Comparison of ENCODE assay signal across 1 cellular context in genomic region chr4:119300072-119300387, GRCh38.
A peak's percentile ranks its signal among the peaks of the same experiment; 100 is the strongest.
TF ChIP-seq lines count a peak whose summit lies in the region.

No MANE protein-coding gene starts in this region.

TF ChIP-seq in HepG2, 621 proteins besides CTCF, POLR2A, EP300 and RAD21 (continues in another document):
- TF ChIP-seq LRRFIP1 (CRISPR knock-in tag; conservative IDR thresholded peaks at IDR 0.05) (no peak), ESRRA (CRISPR knock-in tag; IDR thresholded peaks at IDR 0.05; ENCODE audit: low read depth) (no peak), GATAD1 (CRISPR knock-in tag; IDR thresholded peaks at IDR 0.05) (no peak), SAP130 (CRISPR knock-in tag; IDR thresholded peaks at IDR 0.05; ENCODE audit: low read depth) (no peak), NR2F1 (CRISPR knock-in tag; IDR thresholded peaks at IDR 0.05) (no peak), NFIC (IDR thresholded peaks at IDR 0.05; ENCODE audit: low read length) (0 out of 2 replicates have a peak, but pooled peaks have one; percentile 9), RELA (CRISPR knock-in tag; IDR thresholded peaks at IDR 0.05) (no peak), NFYC (CRISPR knock-in tag; IDR thresholded peaks at IDR 0.05) (no peak), SP140L (CRISPR knock-in tag; IDR thresholded peaks at IDR 0.05; ENCODE audit: borderline replicate concordance) (no peak), FOSL1 (CRISPR knock-in tag; IDR thresholded peaks at IDR 0.05; ENCODE audit: borderline replicate concordance) (no peak), NR2C2 (CRISPR knock-in tag; IDR thresholded peaks at IDR 0.05; ENCODE audit: borderline replicate concordance) (no peak), PRMT3 (CRISPR knock-in tag; IDR thresholded peaks at IDR 0.05; ENCODE audit: borderline replicate concordance, low read depth) (no peak), DNMT3B (CRISPR knock-in tag; conservative IDR thresholded peaks at IDR 0.05) (no peak), ATF5 (CRISPR knock-in tag; IDR thresholded peaks at IDR 0.05; ENCODE audit: low read depth) (0 out of 2 replicates have a peak, but pooled peaks have one; percentile 4), ZNF646 (CRISPR knock-in tag; IDR thresholded peaks at IDR 0.05) (no peak), IRF1 (CRISPR knock-in tag; IDR thresholded peaks at IDR 0.05; ENCODE audit: low read depth) (no peak), ZNF501 (CRISPR knock-in tag; IDR thresholded peaks at IDR 0.05) (no peak), KDM5A (IDR thresholded peaks at IDR 0.05; ENCODE audit: borderline replicate concordance, low read length) (peak; percentile 71; the same call in 1 of the 2 replicates), ZNF382 (CRISPR knock-in tag; IDR thresholded peaks at IDR 0.05; ENCODE audit: borderline replicate concordance) (no peak), ZNF281 (CRISPR knock-in tag; IDR thresholded peaks at IDR 0.05; ENCODE audit: borderline replicate concordance) (no peak), KLF12 (CRISPR knock-in tag; IDR thresholded peaks at IDR 0.05; ENCODE audit: borderline replicate concordance) (no peak), ZNF207 (IDR thresholded peaks at IDR 0.05; ENCODE audit: borderline replicate concordance) (no peak), CBFB (CRISPR knock-in tag; IDR thresholded peaks at IDR 0.05) (no peak), ETV6 (CRISPR knock-in tag; conservative IDR thresholded peaks at IDR 0.05) (no peak), ZSCAN31 (CRISPR knock-in tag; IDR thresholded peaks at IDR 0.05; ENCODE audit: low read depth) (no peak), ZNF746 (CRISPR knock-in tag; IDR thresholded peaks at IDR 0.05) (no peak), ZNF547 (CRISPR knock-in tag; IDR thresholded peaks at IDR 0.05) (no peak), ATAD3A (CRISPR knock-in tag; IDR thresholded peaks at IDR 0.05) (no peak), ELF1 (CRISPR knock-in tag; IDR thresholded peaks at IDR 0.05) (no peak), HOXA3 (CRISPR knock-in tag; IDR thresholded peaks at IDR 0.05) (no peak), SKI (IDR thresholded peaks at IDR 0.05; ENCODE audit: partially characterized antibody) (no peak)
- TF ChIP-seq, protein P1, sequence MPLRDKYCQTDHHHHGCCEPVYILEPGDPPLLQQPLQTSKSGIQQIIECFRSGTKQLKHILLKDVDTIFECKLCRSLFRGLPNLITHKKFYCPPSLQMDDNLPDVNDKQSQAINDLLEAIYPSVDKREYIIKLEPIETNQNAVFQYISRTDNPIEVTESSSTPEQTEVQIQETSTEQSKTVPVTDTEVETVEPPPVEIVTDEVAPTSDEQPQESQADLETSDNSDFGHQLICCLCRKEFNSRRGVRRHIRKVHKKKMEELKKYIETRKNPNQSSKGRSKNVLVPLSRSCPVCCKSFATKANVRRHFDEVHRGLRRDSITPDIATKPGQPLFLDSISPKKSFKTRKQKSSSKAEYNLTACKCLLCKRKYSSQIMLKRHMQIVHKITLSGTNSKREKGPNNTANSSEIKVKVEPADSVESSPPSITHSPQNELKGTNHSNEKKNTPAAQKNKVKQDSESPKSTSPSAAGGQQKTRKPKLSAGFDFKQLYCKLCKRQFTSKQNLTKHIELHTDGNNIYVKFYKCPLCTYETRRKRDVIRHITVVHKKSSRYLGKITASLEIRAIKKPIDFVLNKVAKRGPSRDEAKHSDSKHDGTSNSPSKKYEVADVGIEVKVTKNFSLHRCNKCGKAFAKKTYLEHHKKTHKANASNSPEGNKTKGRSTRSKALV (CRISPR knock-in tag; IDR thresholded peaks at IDR 0.05), result no peak
- TF ChIP-seq, protein P2, sequence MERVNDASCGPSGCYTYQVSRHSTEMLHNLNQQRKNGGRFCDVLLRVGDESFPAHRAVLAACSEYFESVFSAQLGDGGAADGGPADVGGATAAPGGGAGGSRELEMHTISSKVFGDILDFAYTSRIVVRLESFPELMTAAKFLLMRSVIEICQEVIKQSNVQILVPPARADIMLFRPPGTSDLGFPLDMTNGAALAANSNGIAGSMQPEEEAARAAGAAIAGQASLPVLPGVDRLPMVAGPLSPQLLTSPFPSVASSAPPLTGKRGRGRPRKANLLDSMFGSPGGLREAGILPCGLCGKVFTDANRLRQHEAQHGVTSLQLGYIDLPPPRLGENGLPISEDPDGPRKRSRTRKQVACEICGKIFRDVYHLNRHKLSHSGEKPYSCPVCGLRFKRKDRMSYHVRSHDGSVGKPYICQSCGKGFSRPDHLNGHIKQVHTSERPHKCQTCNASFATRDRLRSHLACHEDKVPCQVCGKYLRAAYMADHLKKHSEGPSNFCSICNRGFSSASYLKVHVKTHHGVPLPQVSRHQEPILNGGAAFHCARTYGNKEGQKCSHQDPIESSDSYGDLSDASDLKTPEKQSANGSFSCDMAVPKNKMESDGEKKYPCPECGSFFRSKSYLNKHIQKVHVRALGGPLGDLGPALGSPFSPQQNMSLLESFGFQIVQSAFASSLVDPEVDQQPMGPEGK (CRISPR knock-in tag; IDR thresholded peaks at IDR 0.05), result no peak
- TF ChIP-seq, protein P3, sequence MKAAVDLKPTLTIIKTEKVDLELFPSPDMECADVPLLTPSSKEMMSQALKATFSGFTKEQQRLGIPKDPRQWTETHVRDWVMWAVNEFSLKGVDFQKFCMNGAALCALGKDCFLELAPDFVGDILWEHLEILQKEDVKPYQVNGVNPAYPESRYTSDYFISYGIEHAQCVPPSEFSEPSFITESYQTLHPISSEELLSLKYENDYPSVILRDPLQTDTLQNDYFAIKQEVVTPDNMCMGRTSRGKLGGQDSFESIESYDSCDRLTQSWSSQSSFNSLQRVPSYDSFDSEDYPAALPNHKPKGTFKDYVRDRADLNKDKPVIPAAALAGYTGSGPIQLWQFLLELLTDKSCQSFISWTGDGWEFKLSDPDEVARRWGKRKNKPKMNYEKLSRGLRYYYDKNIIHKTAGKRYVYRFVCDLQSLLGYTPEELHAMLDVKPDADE (CRISPR knock-in tag; IDR thresholded peaks at IDR 0.05), result no peak
- TF ChIP-seq, protein P4, sequence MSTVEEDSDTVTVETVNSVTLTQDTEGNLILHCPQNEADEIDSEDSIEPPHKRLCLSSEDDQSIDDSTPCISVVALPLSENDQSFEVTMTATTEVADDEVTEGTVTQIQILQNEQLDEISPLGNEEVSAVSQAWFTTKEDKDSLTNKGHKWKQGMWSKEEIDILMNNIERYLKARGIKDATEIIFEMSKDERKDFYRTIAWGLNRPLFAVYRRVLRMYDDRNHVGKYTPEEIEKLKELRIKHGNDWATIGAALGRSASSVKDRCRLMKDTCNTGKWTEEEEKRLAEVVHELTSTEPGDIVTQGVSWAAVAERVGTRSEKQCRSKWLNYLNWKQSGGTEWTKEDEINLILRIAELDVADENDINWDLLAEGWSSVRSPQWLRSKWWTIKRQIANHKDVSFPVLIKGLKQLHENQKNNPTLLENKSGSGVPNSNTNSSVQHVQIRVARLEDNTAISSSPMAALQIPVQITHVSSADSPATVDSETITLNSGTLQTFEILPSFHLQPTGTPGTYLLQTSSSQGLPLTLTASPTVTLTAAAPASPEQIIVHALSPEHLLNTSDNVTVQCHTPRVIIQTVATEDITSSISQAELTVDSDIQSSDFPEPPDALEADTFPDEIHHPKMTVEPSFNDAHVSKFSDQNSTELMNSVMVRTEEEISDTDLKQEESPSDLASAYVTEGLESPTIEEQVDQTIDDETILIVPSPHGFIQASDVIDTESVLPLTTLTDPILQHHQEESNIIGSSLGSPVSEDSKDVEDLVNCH (CRISPR knock-in tag; IDR thresholded peaks at IDR 0.05), result 0 out of 2 replicates have a peak, but pooled peaks have one; percentile 25
